8 cellular contexts compared by ENCODE assay signal in genomic region chr9:98860871-98861293, GRCh38. TPM values are rescaled to one million over a fixed set of nuclear protein-coding genes. Genes with fewer than 3 reads are reported as not detected.
DNase-seq lines count a peak whose midpoint lies in the region; ATAC-seq, FAIRE-seq and TF ChIP-seq lines count a peak whose summit lies in the region.
"Had no signal": no experiment of that assay in that cellular context is flagged by ENCODE, and none has a peak within 500 bp of the region (broad histone marks: within the 10 kb centered on the region; RNA-seq: fewer than 3 reads in every experiment).

No MANE protein-coding gene starts in this region.

- H3K9ac ChIP-seq in adipocyte (ENCODE audit: low read length): peak overlapping the region; percentile 89

- no peak overlapping the region for H3K4me3 Mint-ChIP-seq in glutamatergic neuron (ENCODE audit: unreplicated experiment)

- H3K4me1 Mint-ChIP-seq in glutamatergic neuron (ENCODE audit: low read depth, unreplicated experiment): no peaks in the 10 kb centered on the region

- H3K36me3 ChIP-seq in adipocyte (ENCODE audit: control insufficient read depth, insufficient read depth, low read length, severe bottlenecking) (no peaks in the 10 kb centered on the region), small intestine (ENCODE audit: control insufficient read depth in 2 of 2, insufficient read depth in 2 of 2, low read length in 2 of 2) (no peaks in the 10 kb centered on the region)

- no peak overlapping the region for H3K27ac Mint-ChIP-seq in glutamatergic neuron (ENCODE audit: unreplicated experiment)

- ATAC-seq in left ventricle myocardium superior (peak; percentile 84), HG03565 (IDR thresholded peaks at IDR 0.05; ENCODE audit: unreplicated experiment) (no peak), GM21526 (IDR thresholded peaks at IDR 0.05; ENCODE audit: low FRiP score, unreplicated experiment) (no peak)

- DNase-seq in HTR-8/SVneo (ENCODE audit: insufficient read length, low spot score) (peak; percentile 56), adipocyte (ENCODE audit: low read depth) (peak; percentile 96), left ventricle myocardium superior (peak; percentile 76), small intestine (peak; percentile 35), glutamatergic neuron (no peak)

- H3K27ac ChIP-seq in small intestine (ENCODE audit: low read depth in 1 of 2, low read length in 1 of 2): no peak overlapping the region

- FAIRE-seq in HTR-8/SVneo (lab: Jason Lieb, UNC): no peak
- FAIRE-seq in small intestine (lab: Jason Lieb, UNC): no peak

- no peaks in the 10 kb centered on the region for H3K9me3 Mint-ChIP-seq in glutamatergic neuron (ENCODE audit: unreplicated experiment)

- H3K4me1 ChIP-seq in adipocyte (ENCODE audit: control insufficient read depth, insufficient read depth, low read length) (peaks cover 52% of the 10 kb centered on the region), small intestine (ENCODE audit: control insufficient read depth in 2 of 2, insufficient read depth in 1 of 2, low read depth in 1 of 2, low read length in 1 of 2) (no peaks in the 10 kb centered on the region)

- H3K36me3 Mint-ChIP-seq in glutamatergic neuron (ENCODE audit: unreplicated experiment): peaks cover 2% of the 10 kb centered on the region

- TF ChIP-seq CTCF in glutamatergic neuron (IDR thresholded peaks at IDR 0.05; ENCODE audit: partially characterized antibody, unreplicated experiment): no peak

- no peak overlapping the region for H3K4me3 ChIP-seq in adipocyte (ENCODE audit: low read length)
- no peak overlapping the region for H3K4me3 ChIP-seq in small intestine (ENCODE audit: low read depth in 1 of 2, low read length in 2 of 2)
- H3K4me3 ChIP-seq: skin epidermis had no signal

- peaks cover 5% of the 10 kb centered on the region for H3K27me3 Mint-ChIP-seq in glutamatergic neuron (ENCODE audit: unreplicated experiment)

- 18 to 32% (median 20%) methylated on average over 5 of the region's 5 CpGs for WGBS in small intestine, 3 donors

- intact Hi-C loops in left ventricle myocardium superior (cut with micrococcal nuclease): loop anchor here (5.0 to 10.0 kb wide), 4 partner anchors 54 to 281 kb away; no protein-coding TSS in a partner anchor

- H3K27me3 ChIP-seq in adipocyte (replicated peaks; ENCODE audit: control insufficient read depth, insufficient read depth, low read length) (no peaks in the 10 kb centered on the region), small intestine (ENCODE audit: control insufficient read depth in 2 of 2, insufficient read depth in 2 of 2, low read length in 2 of 2) (no peaks in the 10 kb centered on the region)

- H3K9me3 ChIP-seq in adipocyte (ENCODE audit: control insufficient read depth, low read length) (peaks cover 2% of the 10 kb centered on the region), small intestine (ENCODE audit: control insufficient read depth, low read depth) (no peaks in the 10 kb centered on the region)

RNA-seq across cellular contexts. Expression of gene GALNT12, which starts 53.4 kb away (rescaled TPM):
- total RNA-seq in left ventricle myocardium superior (0.64 TPM), glutamatergic neuron (ENCODE audit: unreplicated experiment) (2.7 TPM)
- polyA plus RNA-seq in small intestine: 10 to 100 TPM in 2 of 3 donors, 1 to 10 TPM in 1; 7.8 to 18.1 (median 17.2) TPM
